8 cellular contexts compared by ENCODE assay signal in genomic region chr6:137927777-137928218, GRCh38.
DNase-seq lines count a peak whose midpoint lies in the region; ATAC-seq and TF ChIP-seq lines count a peak whose summit lies in the region.

No MANE protein-coding gene starts in this region.

- no peaks in the 10 kb centered on the region for H3K9me3 ChIP-seq in Peyer's patch

- intact Hi-C loops in dorsolateral prefrontal cortex (cut with DNase I) = no loop called here

- H3K27ac ChIP-seq in Peyer's patch (peak overlapping the region in 1 of 4 donors; percentile 40), dorsolateral prefrontal cortex (peak overlapping the region in 2 of 59 donors; percentile 21 to 31)

- no peak for TF ChIP-seq POLR2A in Peyer's patch (IDR thresholded peaks at IDR 0.05)

- H3K4me3 ChIP-seq in Peyer's patch (no peak overlapping the region), dorsolateral prefrontal cortex (peak overlapping the region in 3 of 59 donors; percentile 7 to 19 (median 8))

- peak; percentile 92 for ATAC-seq in GM18870 (IDR thresholded peaks at IDR 0.05; ENCODE audit: unreplicated experiment)
- ATAC-seq in HG02885 (IDR thresholded peaks at IDR 0.05; ENCODE audit: poor library complexity, unreplicated experiment) = peak; percentile 82

- no peaks in the 10 kb centered on the region for H3K36me3 ChIP-seq in Peyer's patch

- DNase-seq in Peyer's patch (peak in 2 of 3 donors; percentile 64 to 68), renal cortical epithelial cell (ENCODE audit: low read depth) (peak; percentile 25), NCI-H2107 treated with DMSO at 0.1 percent for 48 hours (lab: John Stamatoyannopoulos, UW; ENCODE audit: unreplicated experiment) (no peak), NCI-H510A treated with DMSO at 0.1 percent for 48 hours (lab: John Stamatoyannopoulos, UW) (no peak), dorsolateral prefrontal cortex (no peak)
- DNase-seq in activated effector memory CD4-positive, alpha-beta T cell treated with anti-CD3 and anti-CD28 coated beads, Interleukin-2, amount 50 U/mL, for 16 hours = peak; percentile 91

- peaks cover 0 to 6% (median 0%) of the 10 kb centered on the region in 4 donors for H3K4me1 ChIP-seq in Peyer's patch

- TF ChIP-seq CTCF in Peyer's patch (IDR thresholded peaks at IDR 0.05) (no peak), dorsolateral prefrontal cortex (IDR thresholded peaks at IDR 0.05 in 54 of 56, conservative IDR thresholded peaks at IDR 0.05 in 2 of 56; ENCODE audit: low read depth in 1 of 56, partially characterized antibody in 56 of 56) (no peak)

- no peaks in the 10 kb centered on the region for H3K27me3 ChIP-seq in Peyer's patch
- peaks cover 0 to 12% (median 0%) of the 10 kb centered on the region in 45 donors for H3K27me3 ChIP-seq in dorsolateral prefrontal cortex

Comparison
In these comparisons a context has a peak if more than half of its experiments do, and no peak if none do; other contexts are left out.
1. DNase-seq: peak in Peyer's patch (2 of 3), activated effector memory CD4-positive, alpha-beta T cell treated with anti-CD3 and anti-CD28 coated beads, Interleukin-2, amount 50 U/mL, for 16 hours (single experiment) and renal cortical epithelial cell (single experiment); none in NCI-H2107 treated with DMSO at 0.1 percent for 48 hours (single experiment), NCI-H510A treated with DMSO at 0.1 percent for 48 hours (single experiment) and dorsolateral prefrontal cortex (0 of 10).